ENCODE assay signal across 11 cellular contexts in genomic region chr1:46931151-46931550, GRCh38. TPM values are rescaled to one million over a fixed set of nuclear protein-coding genes. Genes with fewer than 3 reads are reported as not detected.
"Had no signal": no experiment of that assay in that cellular context is flagged by ENCODE, and none has a peak within 500 bp of the region (broad histone marks: within the 10 kb centered on the region; RNA-seq: fewer than 3 reads in every experiment).

No MANE protein-coding gene starts in this region.

- H3K9me3 Mint-ChIP-seq: GM23338, H9 had no signal

- H3K4me3 ChIP-seq: GM23338, K562 had no signal

- H3K4me2 ChIP-seq: GM23338 had no signal

- H3K27ac Mint-ChIP-seq: GM23338, H9, HFFc6, IgD-negative memory B cell had no signal

- H3K4me1 Mint-ChIP-seq: GM23338, IgD-negative memory B cell had no signal

- ATAC-seq: GM23338, HepG2, K562 had no signal

- H3K27ac ChIP-seq: HL-60 had no signal

- DNase-seq: H9, HCEC 1CT, HFFc6 had no signal

- H3K36me3 Mint-ChIP-seq: IgD-negative memory B cell had no signal

- H3K4me3 Mint-ChIP-seq: GM23338, H9, HFFc6, IgD-negative memory B cell had no signal

- FAIRE-seq: H54, HepG2 had no signal

- H2AFZ ChIP-seq: GM23338 had no signal

RNA-seq across cellular contexts. Expression of gene CYP4A11, which starts 10.1 kb away (rescaled TPM):
- total RNA-seq: GM23338, H1, H9, HepG2, HFFc6, HT1080, K562 had no signal
- polyA plus RNA-seq: GM23338, H1, HepG2, IgD-negative memory B cell, K562 had no signal
